8 cellular contexts compared by ENCODE assay signal in the genomic region with DNA sequence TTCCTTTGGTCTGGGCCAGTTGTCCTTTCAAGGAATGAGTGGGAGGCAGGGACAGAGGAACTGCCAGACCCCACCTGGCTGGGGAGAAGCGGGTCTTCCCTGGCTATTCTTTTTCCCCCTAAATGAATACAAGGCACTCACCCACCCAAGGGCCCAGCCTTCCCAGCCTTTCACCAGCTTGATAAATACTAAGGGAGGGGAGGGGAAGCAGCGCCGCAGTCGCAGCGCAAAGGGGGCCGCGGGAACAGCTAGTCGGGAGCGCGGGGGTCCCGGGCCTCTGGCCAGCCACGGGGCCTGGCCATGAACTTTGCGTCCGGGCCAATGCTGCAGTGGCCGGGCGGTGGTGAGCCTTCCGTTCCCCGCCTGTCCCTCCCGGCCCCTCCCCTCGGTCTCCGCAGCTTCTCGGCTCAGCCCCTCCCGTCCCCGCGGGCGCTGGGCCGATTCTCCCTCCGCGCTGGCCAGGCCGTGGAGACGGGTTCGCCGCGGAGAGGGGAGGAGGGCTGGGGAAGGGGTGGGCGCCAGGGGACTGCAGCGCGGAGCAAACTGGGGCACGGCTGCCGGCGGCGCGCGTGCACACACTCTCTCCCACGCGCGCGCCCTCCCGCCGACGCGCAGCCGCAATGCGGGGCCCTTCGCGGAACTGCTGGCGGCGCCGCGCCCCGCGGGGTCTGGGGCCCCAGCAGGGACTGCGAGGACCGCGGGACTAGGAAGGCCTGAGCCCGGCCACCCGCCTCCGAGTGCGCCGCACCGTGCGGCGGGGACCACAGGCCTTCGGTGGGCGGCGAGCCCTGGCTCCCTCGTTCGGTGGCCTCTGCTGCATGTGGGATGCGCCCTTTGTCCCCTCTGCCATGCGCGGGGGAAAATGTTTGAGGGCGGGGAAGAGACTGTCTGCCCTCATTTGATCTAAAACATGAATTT.
DNase-seq lines count a peak whose midpoint lies in the region; ATAC-seq, FAIRE-seq and TF ChIP-seq lines count a peak whose summit lies in the region.

No MANE protein-coding gene starts in this region.

- H3K27ac Mint-ChIP-seq in stimulated activated memory B cell treated with anti-CD40 and anti-IgM and Interleukin-4, amounts not matched to agents 10 μg/mL and 1 μg/mL and 100 μg/mL, for 72 hours, result peak overlapping the region; percentile 78

- H3K9me3 ChIP-seq in endothelial cell of umbilical vein (replicated peaks; ENCODE audit: control insufficient read depth, insufficient read depth, low read length), result no peaks in the 10 kb centered on the region

- TF ChIP-seq CTCF in endothelial cell of umbilical vein (IDR thresholded peaks at IDR 0.05; ENCODE audit: extremely low read depth in 1 of 2, insufficient read depth in 1 of 2, low read depth in 1 of 2, low read length in 2 of 2), result no peak

- H3K4me3 ChIP-seq in endothelial cell of umbilical vein (replicated peaks in 1 of 3; ENCODE audit: insufficient read depth in 1 of 3, low read depth in 1 of 3, low read length in 3 of 3), result peak overlapping the region; percentile 5 to 69 (median 47)

- CTCF ChIA-PET in endothelial cell of umbilical vein (lab: Charles Lee), result interaction anchor here (0.6 to 8.7 kb wide), 5 partner anchors 12 to 75 kb away, joined by 3 to 117 read pairs (median 3); no protein-coding TSS in a partner anchor

- DNase-seq in ELR (ENCODE audit: low read depth) (peak; percentile 22), NCI-H2171 treated with DMSO at 0.1 percent for 48 hours (lab: John Stamatoyannopoulos, UW) (peak; percentile 63), endothelial cell of umbilical vein (ENCODE audit: low read depth, low spot score) (peak; percentile 30), midbrain (lab: John Stamatoyannopoulos, UW) (peak; percentile 75)
- peak; percentile 68 for DNase-seq in activated CD8-positive, alpha-beta memory T cell treated with anti-CD3 and anti-CD28 coated beads, Interleukin-2, amount 50 U/mL, for 48 hours

- H3K4me3 Mint-ChIP-seq in stimulated activated memory B cell treated with anti-CD40 and anti-IgM and Interleukin-4, amounts not matched to agents 10 μg/mL and 1 μg/mL and 100 μg/mL, for 72 hours, result peak overlapping the region; percentile 87

- H3K79me2 ChIP-seq in endothelial cell of umbilical vein (ENCODE audit: control insufficient read depth, insufficient read depth, low read length), result no peaks in the 10 kb centered on the region

- H2AFZ ChIP-seq in endothelial cell of umbilical vein (ENCODE audit: low read depth, low read length), result peak overlapping the region; percentile 49

- H3K36me3 ChIP-seq in endothelial cell of umbilical vein (ENCODE audit: control insufficient read depth in 2 of 2, extremely low read depth in 1 of 2, insufficient read depth in 2 of 2, low read length in 2 of 2), result no peaks in the 10 kb centered on the region

- TF ChIP-seq POLR2A in endothelial cell of umbilical vein (IDR thresholded peaks at IDR 0.05; ENCODE audit: low read depth, low read length), result peak; percentile 55

- dilution Hi-C loops in endothelial cell of umbilical vein (cut with MboI; ENCODE audit: extremely low pct_ligation_motif_present, low sequenced_read_pairs), result no loop called here

- peak; percentile 56 for FAIRE-seq in endothelial cell of umbilical vein (lab: Jason Lieb, UNC)

- no peaks in the 10 kb centered on the region for H3K4me1 Mint-ChIP-seq in stimulated activated memory B cell treated with anti-CD40 and anti-IgM and Interleukin-4, amounts not matched to agents 10 μg/mL and 1 μg/mL and 100 μg/mL, for 72 hours

- no peak overlapping the region for H3K27ac ChIP-seq in endothelial cell of umbilical vein (ENCODE audit: insufficient read depth, low read depth, low read length)

- H3K9ac ChIP-seq in endothelial cell of umbilical vein (replicated peaks; ENCODE audit: extremely low read depth, insufficient read depth, low read length), result peak overlapping the region; percentile 59

- no peaks in the 10 kb centered on the region for H3K27me3 ChIP-seq in endothelial cell of umbilical vein (ENCODE audit: control insufficient read depth in 2 of 2, insufficient read depth in 2 of 2, low read length in 2 of 2)

- intact Hi-C loops in endothelial cell of umbilical vein (cut with micrococcal nuclease), result loop anchor here (1.0 kb wide), 1 partner anchor 24 kb away; no protein-coding TSS in a partner anchor

- H3K36me3 Mint-ChIP-seq in stimulated activated memory B cell treated with anti-CD40 and anti-IgM and Interleukin-4, amounts not matched to agents 10 μg/mL and 1 μg/mL and 100 μg/mL, for 72 hours, result no peaks in the 10 kb centered on the region

- peaks cover 10% of the 10 kb centered on the region for H3K27me3 Mint-ChIP-seq in stimulated activated memory B cell treated with anti-CD40 and anti-IgM and Interleukin-4, amounts not matched to agents 10 μg/mL and 1 μg/mL and 100 μg/mL, for 72 hours

- H3K4me1 ChIP-seq in endothelial cell of umbilical vein (ENCODE audit: control insufficient read depth, extremely low read depth, insufficient read depth, low read length), result no peaks in the 10 kb centered on the region

- H3K4me2 ChIP-seq in endothelial cell of umbilical vein (ENCODE audit: insufficient read depth, low read length), result peak overlapping the region; percentile 68

- H3K9me3 Mint-ChIP-seq in stimulated activated memory B cell treated with anti-CD40 and anti-IgM and Interleukin-4, amounts not matched to agents 10 μg/mL and 1 μg/mL and 100 μg/mL, for 72 hours, result no peaks in the 10 kb centered on the region

- no peaks in the 10 kb centered on the region for H3K9me1 ChIP-seq in endothelial cell of umbilical vein (replicated peaks; ENCODE audit: control insufficient read depth, extremely low read depth, insufficient read depth, low read length)

- no peaks in the 10 kb centered on the region for H4K20me1 ChIP-seq in endothelial cell of umbilical vein (replicated peaks; ENCODE audit: control insufficient read depth, extremely low read depth, insufficient read depth, low read length)

- BruUV-seq in endothelial cell of umbilical vein (replicated peaks; lab: Mats Ljungman, UMichigan), result no TSS peak

- POLR2A ChIA-PET in endothelial cell of umbilical vein (lab: Charles Lee), result interaction anchor here (0.5 to 1.0 kb wide), 2 partner anchors 25 to 318 kb away, joined by 4 read pairs; no protein-coding TSS in a partner anchor

- peak; percentile 55 for ATAC-seq in stimulated activated memory B cell treated with anti-CD40 and anti-IgM and Interleukin-4, amounts not matched to agents 10 μg/mL and 1 μg/mL and 100 μg/mL, for 72 hours
- no peak for ATAC-seq in HG02973 (IDR thresholded peaks at IDR 0.05; ENCODE audit: unreplicated experiment)
- ATAC-seq in GM18907 (IDR thresholded peaks at IDR 0.05; ENCODE audit: unreplicated experiment), result no peak

TF ChIP-seq in endothelial cell of umbilical vein, 7 proteins besides CTCF, POLR2A, EP300 and RAD21:
- TF ChIP-seq EZH2 (IDR thresholded peaks at IDR 0.05; ENCODE audit: borderline replicate concordance, low read depth, low read length, severe bottlenecking), result no peak
- TF ChIP-seq FOS (IDR thresholded peaks at IDR 0.05; ENCODE audit: borderline replicate concordance, insufficient read depth, low read length), result no peak
- TF ChIP-seq JUN (IDR thresholded peaks at IDR 0.05; ENCODE audit: borderline replicate concordance, insufficient read depth, insufficient read length, low read depth), result no peak
- peak; percentile 50 for TF ChIP-seq POLR2AphosphoS5 (IDR thresholded peaks at IDR 0.05; ENCODE audit: insufficient read depth, low read depth, low read length)
- TF ChIP-seq MYC (IDR thresholded peaks at IDR 0.05; ENCODE audit: low read depth, low read length), result no peak

Comparison
In these comparisons a context has a peak if more than half of its experiments do, and no peak if none do; other contexts are left out.
1. DNase-seq: peak in every context shown above with its lines; median percentile 75 in midbrain; 68 in activated CD8-positive, alpha-beta memory T cell treated with anti-CD3 and anti-CD28 coated beads, Interleukin-2, amount 50 U/mL, for 48 hours; 63 in NCI-H2171 treated with DMSO at 0.1 percent for 48 hours; 30 in endothelial cell of umbilical vein; 22 in ELR.